8 cellular contexts compared by ENCODE assay signal in genomic region chr19:4064073-4064550, GRCh38. TPM values are rescaled to one million over a fixed set of nuclear protein-coding genes. Genes with fewer than 3 reads are reported as not detected.
DNase-seq lines count a peak whose midpoint lies in the region; ATAC-seq and TF ChIP-seq lines count a peak whose summit lies in the region.

No MANE protein-coding gene starts in this region.

- TF ChIP-seq CTCF in Calu3 (IDR thresholded peaks at IDR 0.05; ENCODE audit: unreplicated experiment) = no peak
- TF ChIP-seq CTCF in OCI-LY7 (conservative IDR thresholded peaks at IDR 0.05; ENCODE audit: low read length) = no peak
- TF ChIP-seq CTCF in neural cell (IDR thresholded peaks at IDR 0.05; ENCODE audit: poor library complexity, severe bottlenecking) = no peak

- peak overlapping the region; percentile 82 for H3K4me3 Mint-ChIP-seq in Calu3 (ENCODE audit: low read depth, unreplicated experiment)

- H4K20me1 ChIP-seq in OCI-LY7 (ENCODE audit: insufficient read depth, low read length) (peaks cover 34% of the 10 kb centered on the region), neural cell (ENCODE audit: insufficient read depth) (peaks cover 5% of the 10 kb centered on the region)

- H3K9ac ChIP-seq in endocrine pancreas (ENCODE audit: control insufficient read depth, insufficient read depth, low read length) (peak overlapping the region; percentile 88), neural cell (ENCODE audit: low read length) (peak overlapping the region; percentile 67)

- H3K4me1 Mint-ChIP-seq in Calu3 (ENCODE audit: low read depth, unreplicated experiment) = no peaks in the 10 kb centered on the region

- H3K4me3 ChIP-seq in OCI-LY7 (ENCODE audit: low read depth, low read length, poor library complexity, severe bottlenecking) = peak overlapping the region; percentile 98
- H3K4me3 ChIP-seq in endocrine pancreas (ENCODE audit: control insufficient read depth, insufficient read depth, low read length) = no peak overlapping the region
- H3K4me3 ChIP-seq in neural cell (ENCODE audit: low read length) = peak overlapping the region; percentile 74

- H3K9me3 ChIP-seq in OCI-LY7 (ENCODE audit: low read length) (no peaks in the 10 kb centered on the region), endocrine pancreas (ENCODE audit: control insufficient read depth, low read length) (no peaks in the 10 kb centered on the region), neural cell (ENCODE audit: low read length) (no peaks in the 10 kb centered on the region)

- H3K9me2 ChIP-seq in OCI-LY7 (ENCODE audit: insufficient read depth, low read length) = no peaks in the 10 kb centered on the region
- H3K9me2 ChIP-seq in neural cell (ENCODE audit: insufficient read depth, low read length) = no peaks in the 10 kb centered on the region

- H3K36me3 Mint-ChIP-seq in Calu3 (ENCODE audit: insufficient read depth, unreplicated experiment) = peaks cover 65% of the 10 kb centered on the region

- no peak for ATAC-seq in HG03442 (IDR thresholded peaks at IDR 0.05; ENCODE audit: unreplicated experiment)

- H3F3A ChIP-seq in neural cell (ENCODE audit: insufficient read depth, low read length, poor library complexity, severe bottlenecking) = no peaks in the 10 kb centered on the region

- no peak for TF ChIP-seq EP300 in neural cell (conservative IDR thresholded peaks at IDR 0.05; ENCODE audit: poor library complexity, severe bottlenecking)

- H3K36me3 ChIP-seq in OCI-LY7 (ENCODE audit: insufficient read depth, low read length) (peaks cover 49% of the 10 kb centered on the region), endocrine pancreas (ENCODE audit: control insufficient read depth, insufficient read depth, low read length) (no peaks in the 10 kb centered on the region), neural cell (ENCODE audit: insufficient read depth, low read length) (no peaks in the 10 kb centered on the region)

- TF ChIP-seq RAD21 in neural cell (conservative IDR thresholded peaks at IDR 0.05) = no peak

- H3K27me3 Mint-ChIP-seq in Calu3 (ENCODE audit: unreplicated experiment) = no peaks in the 10 kb centered on the region

- BruUV-seq in Calu3 (replicated peaks; lab: Mats Ljungman, UMichigan) = no TSS peak
- no TSS peak for BruUV-seq in OCI-LY7 (replicated peaks; lab: Mats Ljungman, UMichigan)

- H3K4me2 ChIP-seq in OCI-LY7 (ENCODE audit: low read length) (peak overlapping the region; percentile 73), neural cell (ENCODE audit: low read length) (peak overlapping the region; percentile 63)

- peaks cover 60% of the 10 kb centered on the region for H3K4me1 ChIP-seq in OCI-LY7 (ENCODE audit: insufficient read depth, low read length, poor library complexity, severe bottlenecking)
- H3K4me1 ChIP-seq in endocrine pancreas (ENCODE audit: control insufficient read depth, insufficient read depth, low read length) = no peaks in the 10 kb centered on the region

- no peaks in the 10 kb centered on the region for H3K9me3 Mint-ChIP-seq in Calu3 (ENCODE audit: low read depth, unreplicated experiment)

- CTCF ChIA-PET in Calu3 (lab: Charles Lee) = interaction anchor here (0.6 kb wide), 2 partner anchors 31 to 47 kb away, joined by 3 to 6 read pairs; no protein-coding TSS in a partner anchor
- CTCF ChIA-PET in OCI-LY7 (lab: Charles Lee; ENCODE audit: unreplicated experiment) = interaction anchor here (0.6 kb wide), 1 partner anchor 171 kb away, joined by 3 read pairs; no protein-coding TSS in a partner anchor

- H2AFZ ChIP-seq in OCI-LY7 (ENCODE audit: low read length) (no peak overlapping the region), neural cell (ENCODE audit: low read depth, low read length) (no peak overlapping the region)

- POLR2A ChIA-PET in OCI-LY7 (lab: Charles Lee) = no interaction called here

- no peak for DNase-seq in Calu3
- DNase-seq in OCI-LY7 (ENCODE audit: low spot score) = no peak
- DNase-seq in NCI-H1092 treated with DMSO at 0.1 percent for 48 hours (lab: John Stamatoyannopoulos, UW) = no peak
- DNase-seq in activated CD8-positive, alpha-beta memory T cell treated with anti-CD3 and anti-CD28 coated beads for 24 hours = no peak
- DNase-seq in central memory CD4-positive, alpha-beta T cell = no peak

- H3K27ac Mint-ChIP-seq in Calu3 (ENCODE audit: unreplicated experiment) = peak overlapping the region; percentile 71

- H3K79me2 ChIP-seq in OCI-LY7 (ENCODE audit: insufficient read depth, low read depth, low read length) = peaks cover 60% of the 10 kb centered on the region
- peaks cover 3% of the 10 kb centered on the region for H3K79me2 ChIP-seq in neural cell (replicated peaks; ENCODE audit: insufficient read depth, low read length)

- no peaks in the 10 kb centered on the region for H3K27me3 ChIP-seq in endocrine pancreas (ENCODE audit: control insufficient read depth, insufficient read depth, low read length)
- H3K27me3 ChIP-seq in neural cell (ENCODE audit: insufficient read depth, low read depth, low read length) = peaks cover 20% of the 10 kb centered on the region

- intact Hi-C loops in Calu3 (cut with micrococcal nuclease; ENCODE audit: unreplicated experiment) (no loop called here), OCI-LY7 (cut with micrococcal nuclease; ENCODE audit: unreplicated experiment) (loop anchor here (5.0 kb wide), 1 partner anchor 118 kb away; the partner anchor contains the start of genes ANKRD24 and SIRT6)

- H3K27ac ChIP-seq in OCI-LY7 (ENCODE audit: low read depth, low read length, poor library complexity, severe bottlenecking) = peak overlapping the region; percentile 69
- no peak overlapping the region for H3K27ac ChIP-seq in neural cell (ENCODE audit: low read length)

TF ChIP-seq in neural cell, 6 proteins besides CTCF, POLR2A, EP300 and RAD21:
- TF ChIP-seq POLR2AphosphoS5 (IDR thresholded peaks at IDR 0.05) = no peak
- TF ChIP-seq REST (IDR thresholded peaks at IDR 0.05; ENCODE audit: borderline replicate concordance) = no peak
- TF ChIP-seq MXI1 (conservative IDR thresholded peaks at IDR 0.05; ENCODE audit: poor library complexity, severe bottlenecking) = no peak
- TF ChIP-seq TAF1 (IDR thresholded peaks at IDR 0.05; ENCODE audit: low read depth) = no peak
- TF ChIP-seq EZH2 (IDR thresholded peaks at IDR 0.05; ENCODE audit: borderline replicate concordance, insufficient read depth, low read length, poor library complexity, severe bottlenecking) = no peak
- TF ChIP-seq SMC3 (conservative IDR thresholded peaks at IDR 0.05; ENCODE audit: poor library complexity) = no peak
TF ChIP-seq in neural cell: peak in this region for 0.

RNA-seq across cellular contexts. Expression of gene ZBTB7A, which starts 2.6 kb away (rescaled TPM):
- 38.0 and 44.7 TPM in 2 replicates for total RNA-seq in Calu3 (2022)
- total RNA-seq in OCI-LY7 (2014; rRNA removed; shearing (Covaris generic)) = 13.1 and 17.2 TPM in 2 replicates
- total RNA-seq in OCI-LY7 (2022) = 29.3 and 31.2 TPM in 2 replicates
- polyA plus RNA-seq in neural cell = 1.7 and 2.5 TPM in 2 replicates
- 5.3 and 7.5 TPM in 2 replicates for polyA minus RNA-seq in neural cell

RNA-seq across cellular contexts. Expression of gene PIAS4, which starts 56.6 kb away (rescaled TPM):
- total RNA-seq in Calu3 (2022) = 29.3 and 35.7 TPM in 2 replicates
- total RNA-seq in OCI-LY7 (2014; rRNA removed; shearing (Covaris generic)) = 25.3 and 31.5 TPM in 2 replicates
- total RNA-seq in OCI-LY7 (2022) = 34.4 and 35.0 TPM in 2 replicates
- polyA plus RNA-seq in neural cell = 22.3 and 27.0 TPM in 2 replicates
- 33.7 and 40.2 TPM in 2 replicates for polyA minus RNA-seq in neural cell

RNA-seq across cellular contexts. Expression of gene MAP2K2, which starts 59.8 kb away (rescaled TPM):
- total RNA-seq in Calu3 (2022) (113 and 114 TPM in 2 replicates), OCI-LY7 (2022) (116 and 120 TPM in 2 replicates)
- 84.7 and 105 TPM in 2 replicates for total RNA-seq in OCI-LY7 (2014; rRNA removed; shearing (Covaris generic))
- 95.5 and 102 TPM in 2 replicates for polyA plus RNA-seq in neural cell
- polyA minus RNA-seq in neural cell = 103 and 117 TPM in 2 replicates
